Comparison of ENCODE assay signal across 14 cellular contexts in the genomic region with DNA sequence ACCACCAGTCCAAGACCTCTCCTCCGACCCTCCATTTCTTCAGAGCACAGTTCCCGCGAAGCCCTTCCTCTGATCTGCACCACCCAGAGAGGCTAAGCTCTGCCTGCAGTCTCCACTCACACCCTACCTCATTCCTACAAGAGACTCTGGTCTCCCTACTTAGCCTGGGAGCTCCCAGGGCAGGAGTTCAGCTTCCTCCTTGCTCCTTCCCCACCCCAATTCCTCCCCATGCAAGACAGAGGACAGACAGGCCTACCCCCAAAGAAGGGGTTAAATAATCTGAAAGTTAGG. TPM values are rescaled to one million over a fixed set of nuclear protein-coding genes. Genes with fewer than 3 reads are reported as not detected.
A peak's percentile ranks its signal among the peaks of the same experiment; 100 is the strongest.
DNase-seq lines count a peak whose midpoint lies in the region; ATAC-seq, FAIRE-seq and TF ChIP-seq lines count a peak whose summit lies in the region.
"Had no signal": no experiment of that assay in that cellular context is flagged by ENCODE, and none has a peak within 500 bp of the region (broad histone marks: within the 10 kb centered on the region; RNA-seq: fewer than 3 reads in every experiment).

No MANE protein-coding gene starts in this region.

- no peak for DNase-seq in A549 (ENCODE audit: low read depth in 1 of 2, low spot score in 1 of 2)
- peak; percentile 62 for DNase-seq in HT-29 (ENCODE audit: low spot score)
- DNase-seq in left colon: no peak
- DNase-seq in NCI-H524 (lab: John Stamatoyannopoulos, UW): no peak
- no peak for DNase-seq in OCI-M2 (lab: John Stamatoyannopoulos, UW; ENCODE audit: unreplicated experiment)
- no peak for DNase-seq in NCI-H2081 (lab: John Stamatoyannopoulos, UW)
- no peak for DNase-seq in activated effector memory CD4-positive, alpha-beta T cell treated with Interleukin-2 at 50 U/mL for 16 hours
- DNase-seq: activated T-cell treated with anti-CD3 and anti-CD28 coated beads, Interleukin-2, amount 50 U/mL, for 72 hours; IMR-90; NCI-H526 had no signal

- FAIRE-seq in A549 (lab: Jason Lieb, UNC): no peak
- FAIRE-seq: colon had no signal

- intact Hi-C loops in left colon (cut with DNase I, micrococcal nuclease): no loop called here

- ATAC-seq in A549 (peak in 1 of 2 experiments; percentile 26; a peak in 2 of 6 replicates), GM21447 (IDR thresholded peaks at IDR 0.05; ENCODE audit: unreplicated experiment) (peak; percentile 11), left colon (peak; percentile 18)
- ATAC-seq: activated T-cell treated with anti-CD3 and anti-CD28 coated beads, Interleukin-2, amount 50 U/mL, for 72 hours had no signal

- H3K9me3 ChIP-seq in A549: no peaks in the 10 kb centered on the region
- H3K9me3 ChIP-seq: neutrophil had no signal

- no peak for TF ChIP-seq RAD21 in A549 (conservative IDR thresholded peaks at IDR 0.05 in 1 of 2, IDR thresholded peaks at IDR 0.05 in 1 of 2)

- peaks cover 13% of the 10 kb centered on the region for H3K4me1 ChIP-seq in A549

- H3K4me3 ChIP-seq in A549: no peak overlapping the region
- H3K4me3 ChIP-seq: hepatocyte had no signal

- 86% methylated on average over 3 of the region's 3 CpGs for WGBS in A549 (ENCODE audit: missing lambda C conversion rate)

- H3K4me2 ChIP-seq in A549: peak overlapping the region; percentile 56
- H3K4me2 ChIP-seq: hepatocyte had no signal

- POLR2A ChIA-PET in A549 (lab: Yijun Ruan, JAX): no interaction called here

- TF ChIP-seq EP300 in A549 (IDR thresholded peaks at IDR 0.05): no peak

- no peak for TF ChIP-seq CTCF in A549 (IDR thresholded peaks at IDR 0.05)

- CTCF ChIA-PET in A549 (lab: Yijun Ruan, JAX): interaction anchor here (1.0 kb wide), 1 partner anchor 391 kb away, joined by 3 read pairs; no protein-coding TSS in a partner anchor

- TF ChIP-seq POLR2A in A549 (IDR thresholded peaks at IDR 0.05; ENCODE audit: low read length): no peak

- peak overlapping the region; percentile 55 to 76; a peak in 4 of 6 replicates for H3K27ac ChIP-seq in A549
- H3K27ac ChIP-seq: hepatocyte, neutrophil had no signal

TF ChIP-seq in A549, 52 proteins besides CTCF, POLR2A, EP300 and RAD21:
- no peak for TF ChIP-seq ATOH8 (CRISPR knock-in tag; IDR thresholded peaks at IDR 0.05; ENCODE audit: low read depth)

RNA-seq across cellular contexts. Expression of gene VIPR1, which starts 12.6 kb away (rescaled TPM):
- polyA plus RNA-seq in A549 (2011; rRNA removed) (0.17 and 0.26 TPM in 2 replicates), A549 (2017; fragmentation: RNase III; extraction: RNeasy Plus Mini Kit Qiagen cat#74134 plus additional on column Dnase treatment) (0.37 to 0.80 TPM (median 0.49 TPM) in 3 replicates)
- polyA plus RNA-seq in A549 (2012; cell fraction: cytosol; rRNA removed): 0.11 and 0.31 TPM in 2 replicates
- polyA plus RNA-seq in A549 (2012; cell fraction: nucleus; rRNA removed): 0.64 and 0.67 TPM in 2 replicates
- 0.63 and 0.91 TPM in 2 replicates for polyA minus RNA-seq in A549 (2011; rRNA and poly(A)+ RNA removed)
- 60.4 and 74.4 TPM in 2 replicates for total RNA-seq in HT-29 (2014; rRNA removed; shearing (Covaris generic))
- 100 to 1,000 TPM; 128 to 137 TPM for total RNA-seq in left colon
- total RNA-seq: IMR-90 had no signal
- polyA plus RNA-seq: IMR-90 had no signal
